In genomic region chrX:154749856-154750255, GRCh38 we compare ENCODE assay signal across 8 cellular contexts. TPM values are rescaled to one million over a fixed set of nuclear protein-coding genes. Genes with fewer than 3 reads are reported as not detected.
DNase-seq lines count a peak whose midpoint lies in the region; ATAC-seq and TF ChIP-seq lines count a peak whose summit lies in the region.

No MANE protein-coding gene starts in this region.

- H3K27me3 ChIP-seq in left ventricle myocardium inferior (ENCODE audit: low read depth) (no peaks in the 10 kb centered on the region), transverse colon (no peaks in the 10 kb centered on the region)

- POLR2A ChIA-PET in WTC11 (lab: Charles Lee), result no interaction called here

- H3K4me3 ChIP-seq in left ventricle myocardium inferior, result peak overlapping the region; percentile 76
- H3K4me3 ChIP-seq in transverse colon, result peak overlapping the region in 2 of 4 donors; percentile 37 to 55

- H3K36me3 ChIP-seq in left ventricle myocardium inferior (no peaks in the 10 kb centered on the region), transverse colon (no peaks in the 10 kb centered on the region)

- peaks cover 14% of the 10 kb centered on the region for H3K36me3 Mint-ChIP-seq in activated CD8-positive, alpha-beta memory T cell treated with anti-CD3 and anti-CD28 coated beads, Interleukin-2, amount 10 ng/mL, durations not matched to agents 7 days and 5 days
- no peaks in the 10 kb centered on the region for H3K36me3 Mint-ChIP-seq in WTC11

- H3K4me1 Mint-ChIP-seq in activated CD8-positive, alpha-beta memory T cell treated with anti-CD3 and anti-CD28 coated beads, Interleukin-2, amount 10 ng/mL, durations not matched to agents 7 days and 5 days, result peaks cover 37% of the 10 kb centered on the region
- peaks cover 9% of the 10 kb centered on the region for H3K4me1 Mint-ChIP-seq in WTC11

- peak overlapping the region; percentile 84 for H3K4me3 Mint-ChIP-seq in activated CD8-positive, alpha-beta memory T cell treated with anti-CD3 and anti-CD28 coated beads, Interleukin-2, amount 10 ng/mL, durations not matched to agents 7 days and 5 days
- H3K4me3 Mint-ChIP-seq in WTC11, result peak overlapping the region; percentile 57

- CTCF ChIA-PET in activated CD8-positive, alpha-beta memory T cell treated with anti-CD3 and anti-CD28 coated beads, Interleukin-2, amount 10 ng/mL, durations not matched to agents 7 days and 5 days (lab: Charles Lee), result interaction anchor here (3.4 to 6.9 kb wide), 6 partner anchors 13 to 89 kb away, joined by 20 to 93 read pairs (median 45); partner anchors contain the start of gene DKC1
- CTCF ChIA-PET in WTC11 (lab: Charles Lee), result interaction anchor here (1.2 to 1.7 kb wide), 3 partner anchors 9 to 91 kb away, joined by 6 to 7 read pairs (median 6); no protein-coding TSS in a partner anchor

- peak overlapping the region; percentile 95 for H3K27ac ChIP-seq in left ventricle myocardium inferior (replicated peaks)
- H3K27ac ChIP-seq in transverse colon, result peak overlapping the region; percentile 64 to 79 (median 78)

- H3K27ac Mint-ChIP-seq in activated CD8-positive, alpha-beta memory T cell treated with anti-CD3 and anti-CD28 coated beads, Interleukin-2, amount 10 ng/mL, durations not matched to agents 7 days and 5 days, result peak overlapping the region; percentile 73
- no peak overlapping the region for H3K27ac Mint-ChIP-seq in WTC11

- ATAC-seq in activated CD8-positive, alpha-beta memory T cell treated with anti-CD3 and anti-CD28 coated beads, Interleukin-2, amount 10 ng/mL, durations not matched to agents 7 days and 5 days, result no peak
- ATAC-seq in WTC11 (no peak), HG03521 (IDR thresholded peaks at IDR 0.05; ENCODE audit: unreplicated experiment) (no peak), HG03108 (IDR thresholded peaks at IDR 0.05; ENCODE audit: unreplicated experiment) (no peak)

- no peak for TF ChIP-seq POLR2A in transverse colon (IDR thresholded peaks at IDR 0.05)

- H3K4me1 ChIP-seq in left ventricle myocardium inferior (peaks cover 30% of the 10 kb centered on the region), transverse colon (peaks cover 0 to 8% (median 0%) of the 10 kb centered on the region in 4 donors)

- no peak for TF ChIP-seq CTCF in WTC11 (IDR thresholded peaks at IDR 0.05)
- TF ChIP-seq CTCF in left ventricle myocardium inferior (IDR thresholded peaks at IDR 0.05; ENCODE audit: borderline replicate concordance), result no peak
- no peak for TF ChIP-seq CTCF in transverse colon (IDR thresholded peaks at IDR 0.05)

- H3K9me3 Mint-ChIP-seq in activated CD8-positive, alpha-beta memory T cell treated with anti-CD3 and anti-CD28 coated beads, Interleukin-2, amount 10 ng/mL, durations not matched to agents 7 days and 5 days (ENCODE audit: low read depth), result peaks cover 3% of the 10 kb centered on the region
- H3K9me3 Mint-ChIP-seq in WTC11, result no peaks in the 10 kb centered on the region

- H3K9me3 ChIP-seq in left ventricle myocardium inferior (replicated peaks), result peaks cover 8% of the 10 kb centered on the region
- H3K9me3 ChIP-seq in transverse colon, result no peaks in the 10 kb centered on the region

- in situ Hi-C loops in transverse colon (cut with MboI; ENCODE audit: low pct_ligation_motif_present in 1 of 4, low pct_unique_long_range_greater_than_20kb in 1 of 4, low sequenced_read_pairs in 3 of 4), result loop anchor here in 1 of 4 donors (25.0 kb wide), 1 partner anchor 87 kb away; the partner anchor contains the start of gene SMIM9

- H3K27me3 Mint-ChIP-seq in activated CD8-positive, alpha-beta memory T cell treated with anti-CD3 and anti-CD28 coated beads, Interleukin-2, amount 10 ng/mL, durations not matched to agents 7 days and 5 days, result peaks cover 2% of the 10 kb centered on the region
- H3K27me3 Mint-ChIP-seq in WTC11 (ENCODE audit: low read depth), result peaks cover 51% of the 10 kb centered on the region

- no peak for TF ChIP-seq EP300 in transverse colon (IDR thresholded peaks at IDR 0.05; ENCODE audit: low read depth)

- 33 to 62% methylated on average over 4 to 6 of the region's 6 CpGs for WGBS in transverse colon (ENCODE audit: low coverage in 1 of 2), 2 donors

- DNase-seq in activated CD8-positive, alpha-beta memory T cell treated with anti-CD3 and anti-CD28 coated beads, Interleukin-2, amount 10 ng/mL, durations not matched to agents 7 days and 5 days, result no peak
- DNase-seq in activated CD8-positive, alpha-beta memory T cell treated with anti-CD3 and anti-CD28 coated beads for 24 hours, result no peak
- no peak for DNase-seq in WTC11 (ENCODE audit: low spot score)
- no peak for DNase-seq in left ventricle myocardium inferior
- DNase-seq in transverse colon, result no peak
- DNase-seq in kidney tubule cell (ENCODE audit: low spot score), result no peak

- intact Hi-C loops in left ventricle myocardium inferior (cut with micrococcal nuclease), result no loop called here
- intact Hi-C loops in transverse colon (cut with DNase I; ENCODE audit: low total_unique reads), result no loop called here

TF ChIP-seq in WTC11, 78 proteins besides CTCF, POLR2A, EP300 and RAD21 (continues in another document):
- no peak for TF ChIP-seq TEAD4 (CRISPR knock-in tag; IDR thresholded peaks at IDR 0.05)
- TF ChIP-seq ETV6 (CRISPR knock-in tag; IDR thresholded peaks at IDR 0.05), result no peak
- TF ChIP-seq STAT6 (CRISPR knock-in tag; conservative IDR thresholded peaks at IDR 0.05; ENCODE audit: low read depth), result no peak
- TF ChIP-seq SOX15 (CRISPR knock-in tag; IDR thresholded peaks at IDR 0.05), result no peak
- TF ChIP-seq USF1 (CRISPR knock-in tag; IDR thresholded peaks at IDR 0.05), result no peak
- no peak for TF ChIP-seq ESRRA (CRISPR knock-in tag; IDR thresholded peaks at IDR 0.05; ENCODE audit: borderline replicate concordance)
- no peak for TF ChIP-seq NR1H2 (CRISPR knock-in tag; IDR thresholded peaks at IDR 0.05)
- no peak for TF ChIP-seq ZNF423 (CRISPR knock-in tag; IDR thresholded peaks at IDR 0.05)
- TF ChIP-seq GTF2I (CRISPR knock-in tag; conservative IDR thresholded peaks at IDR 0.05), result no peak
- TF ChIP-seq RELA (CRISPR knock-in tag; IDR thresholded peaks at IDR 0.05; ENCODE audit: borderline replicate concordance), result no peak
- no peak for TF ChIP-seq ZNF219 (CRISPR knock-in tag; IDR thresholded peaks at IDR 0.05; ENCODE audit: borderline replicate concordance)
- no peak for TF ChIP-seq NFYB (CRISPR knock-in tag; conservative IDR thresholded peaks at IDR 0.05; ENCODE audit: low read depth)
- TF ChIP-seq ZNF512 (CRISPR knock-in tag; IDR thresholded peaks at IDR 0.05; ENCODE audit: borderline replicate concordance), result no peak

RNA-seq across cellular contexts. Expression of gene GAB3, which starts 1.0 kb away (rescaled TPM):
- 10 to 100 TPM; 20.0 to 26.6 TPM for total RNA-seq in activated CD8-positive, alpha-beta memory T cell treated with anti-CD3 and anti-CD28 coated beads, Interleukin-2, amount 10 ng/mL, durations not matched to agents 7 days and 5 days
- total RNA-seq in WTC11 (2021) (0.66 to 1.0 TPM (median 0.72 TPM) in 3 replicates), left ventricle myocardium inferior (14.8 TPM), transverse colon (1 to 10 TPM in 3 of 4 donors, under 1 TPM in 1; 0.37 to 4.4 (median 3.0) TPM)

RNA-seq across cellular contexts. Expression of gene DKC1, which starts 12.8 kb away (rescaled TPM):
- total RNA-seq in activated CD8-positive, alpha-beta memory T cell treated with anti-CD3 and anti-CD28 coated beads, Interleukin-2, amount 10 ng/mL, durations not matched to agents 7 days and 5 days, result 100 to 1,000 TPM in 1 of 2 experiments, 10 to 100 TPM in 1; 81.0 to 116 TPM
- total RNA-seq in WTC11 (2021) (108 to 123 TPM (median 112 TPM) in 3 replicates), left ventricle myocardium inferior (18.0 TPM), transverse colon (100 to 1,000 TPM in 1 of 4 donors, 10 to 100 TPM in 3; 12.7 to 134 (median 24.9) TPM)

RNA-seq across cellular contexts. Expression of gene MPP1, which starts 55.4 kb away (rescaled TPM):
- total RNA-seq in activated CD8-positive, alpha-beta memory T cell treated with anti-CD3 and anti-CD28 coated beads, Interleukin-2, amount 10 ng/mL, durations not matched to agents 7 days and 5 days, result 10 to 100 TPM; 29.0 to 37.4 TPM
- total RNA-seq in WTC11 (2021) (14.3 to 15.8 TPM (median 14.7 TPM) in 3 replicates), left ventricle myocardium inferior (32.9 TPM), transverse colon (10 to 100 TPM; 28.7 to 44.1 (median 32.8) TPM)
